Comparison of ENCODE assay signal across 20 cellular contexts in the genomic region with DNA sequence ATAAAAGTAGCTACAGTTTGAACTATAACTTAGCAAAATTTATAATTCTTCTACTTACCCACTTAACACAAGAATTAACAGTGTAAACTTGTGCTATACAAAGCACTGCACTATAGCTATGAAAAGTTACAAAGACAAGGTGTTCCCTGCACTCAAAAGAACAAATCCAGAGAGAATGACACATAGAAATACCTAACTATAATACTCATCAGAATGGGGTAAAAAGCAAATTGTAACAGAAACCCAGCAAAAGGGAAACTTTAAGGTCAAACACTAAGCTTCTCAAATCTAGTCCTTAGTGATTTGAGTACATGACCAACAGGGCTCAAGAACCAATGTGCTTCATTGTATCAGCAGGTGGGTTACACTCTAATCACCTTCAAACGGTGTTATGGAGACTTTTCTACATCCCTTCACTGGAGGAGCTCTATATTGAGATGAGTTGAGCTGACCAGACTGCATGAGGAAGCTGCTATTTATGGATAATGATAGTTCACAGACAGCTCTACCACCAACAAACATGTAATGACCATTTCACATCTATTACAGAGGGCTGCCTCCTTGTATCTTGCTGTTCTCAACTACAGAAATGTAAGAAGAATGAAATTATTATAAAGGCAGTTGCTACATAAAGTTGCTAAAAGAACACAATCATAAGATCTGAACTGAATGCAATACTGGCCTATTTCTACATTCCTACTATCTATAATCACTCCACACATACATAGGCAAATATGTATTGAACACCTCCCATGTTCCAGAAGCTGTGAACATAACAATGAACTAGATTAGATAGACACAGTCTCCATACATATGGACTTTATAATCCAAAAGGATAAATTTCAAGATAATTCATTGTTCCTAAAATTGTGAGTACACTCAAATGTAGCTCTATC. TPM values are rescaled to one million over a fixed set of nuclear protein-coding genes. Genes with fewer than 3 reads are reported as not detected.
A peak's percentile ranks its signal among the peaks of the same experiment; 100 is the strongest.
DNase-seq lines count a peak whose midpoint lies in the region; ATAC-seq and TF ChIP-seq lines count a peak whose summit lies in the region.
"Had no signal": no experiment of that assay in that cellular context is flagged by ENCODE, and none has a peak within 500 bp of the region (broad histone marks: within the 10 kb centered on the region; RNA-seq: fewer than 3 reads in every experiment).

No MANE protein-coding gene starts in this region.

- H3K27ac ChIP-seq in mammary epithelial cell (ENCODE audit: insufficient read depth, low read depth, low read length) (peak overlapping the region; percentile 88), body of pancreas (no peak overlapping the region)
- H3K27ac ChIP-seq: C4-2B, hepatocyte had no signal

- H4K20me1 ChIP-seq in mammary epithelial cell (ENCODE audit: insufficient read depth, low read length): no peaks in the 10 kb centered on the region

- H3K4me2 ChIP-seq in mammary epithelial cell (ENCODE audit: insufficient read depth, low read depth, low read length): peak overlapping the region; percentile 60
- H3K4me2 ChIP-seq: hepatocyte had no signal

- CTCF ChIA-PET in mammary epithelial cell (lab: Charles Lee; ENCODE audit: low non-redundant PET): no interaction called here

- H3K4me3 ChIP-seq in mammary epithelial cell (replicated peaks in 1 of 3; ENCODE audit: insufficient read depth in 1 of 3, low read depth in 2 of 3, low read length in 3 of 3): no peak overlapping the region
- H3K4me3 ChIP-seq in body of pancreas: no peak overlapping the region
- no peak overlapping the region for H3K4me3 ChIP-seq in BE2C (ENCODE audit: low read depth, low read length)
- H3K4me3 ChIP-seq: hepatocyte had no signal

- dilution Hi-C loops in mammary epithelial cell (cut with HindIII; ENCODE audit: low sequenced_read_pairs): no loop called here

- H3K4me1 ChIP-seq in mammary epithelial cell (ENCODE audit: insufficient read depth, low read length): peaks cover 15% of the 10 kb centered on the region
- no peaks in the 10 kb centered on the region for H3K4me1 ChIP-seq in body of pancreas
- no peaks in the 10 kb centered on the region for H3K4me1 ChIP-seq in BE2C

- intact Hi-C loops in mammary epithelial cell (cut with micrococcal nuclease): loop anchor here (1.0 to 2.0 kb wide), 2 partner anchors 48 to 94 kb away; a partner anchor contains a TSS
- intact Hi-C loops in body of pancreas (cut with DNase I): no loop called here

- no peak for TF ChIP-seq POLR2A in body of pancreas (IDR thresholded peaks at IDR 0.05)

- H3K36me3 ChIP-seq in mammary epithelial cell (ENCODE audit: insufficient read depth, low read length) (no peaks in the 10 kb centered on the region), body of pancreas (replicated peaks in 1 of 2; ENCODE audit: insufficient read depth in 1 of 2, low read depth in 2 of 2) (no peaks in the 10 kb centered on the region), BE2C (no peaks in the 10 kb centered on the region)

- BruUV-seq in mammary epithelial cell (replicated peaks; lab: Mats Ljungman, UMichigan): TSS peak; percentile 62

- H2AFZ ChIP-seq in mammary epithelial cell (ENCODE audit: low read depth, low read length): peak overlapping the region; percentile 51
- H2AFZ ChIP-seq: hepatocyte had no signal

- in situ Hi-C loops in mammary epithelial cell (cut with MboI; ENCODE audit: low sequenced_read_pairs in 2 of 2): no loop called here

- TF ChIP-seq CTCF in mammary epithelial cell (conservative IDR thresholded peaks at IDR 0.05 in 1 of 2, IDR thresholded peaks at IDR 0.05 in 1 of 2; ENCODE audit: extremely low read depth in 1 of 2, insufficient read depth in 1 of 2, low read depth in 1 of 2, low read length in 2 of 2) (no peak), body of pancreas (IDR thresholded peaks at IDR 0.05) (no peak), BE2C (IDR thresholded peaks at IDR 0.05; ENCODE audit: low read depth, low read length) (no peak)

- no peaks in the 10 kb centered on the region for H3K27me3 ChIP-seq in mammary epithelial cell (ENCODE audit: insufficient read depth, low read length)
- no peaks in the 10 kb centered on the region for H3K27me3 ChIP-seq in body of pancreas
- no peaks in the 10 kb centered on the region for H3K27me3 ChIP-seq in BE2C
- H3K27me3 ChIP-seq: hepatocyte had no signal

- no peak for ATAC-seq in body of pancreas
- ATAC-seq: left lobe of liver; naive thymus-derived CD4-positive, alpha-beta T cell had no signal

- H3K9me3 ChIP-seq in mammary epithelial cell (replicated peaks; ENCODE audit: insufficient read depth, low read length): no peaks in the 10 kb centered on the region
- no peaks in the 10 kb centered on the region for H3K9me3 ChIP-seq in body of pancreas
- no peaks in the 10 kb centered on the region for H3K9me3 ChIP-seq in BE2C

- H3K9ac ChIP-seq in mammary epithelial cell (ENCODE audit: insufficient read depth, low read length): no peak overlapping the region

- H3K79me2 ChIP-seq in mammary epithelial cell (ENCODE audit: insufficient read depth, low read length): peaks cover 28% of the 10 kb centered on the region

- WGBS in mammary epithelial cell (ENCODE audit: low coverage, missing lambda C conversion rate): 100% methylated on average over 1 of the region's 1 CpG
- WGBS in body of pancreas, 2 donors: 42 to 74% methylated on average over 1 of the region's 1 CpG

- DNase-seq in EH (ENCODE audit: low read depth) (peak; percentile 34), M059J (ENCODE audit: low read depth) (peak; percentile 61), mammary epithelial cell (peak; percentile 66), myocyte (ENCODE audit: low read depth) (peak; percentile 61), DMS 273 treated with DMSO at 0.1 percent for 48 hours (lab: John Stamatoyannopoulos, UW) (no peak), body of pancreas (no peak), BE2C (no peak)
- DNase-seq in activated naive CD4-positive, alpha-beta T cell treated with Interleukin-2 at 50 U/mL for 16 hours: no peak
- DNase-seq: activated CD4-positive, alpha-beta T cell treated with anti-CD3 and anti-CD28 coated beads, Interleukin-2, amount 50 U/mL, for 48 hours; activated effector memory CD4-positive, alpha-beta T cell treated with anti-CD3 and anti-CD28 coated beads, Interleukin-2, amount 50 U/mL, for 16 hours; effector memory CD4-positive, alpha-beta T cell; KG1; naive thymus-derived CD4-positive, alpha-beta T cell; NCI-H146; NCI-H524; retina; T1000 had no signal

RNA-seq across cellular contexts. Expression of a gene that starts 47.6 kb away (rescaled TPM):
- total RNA-seq in M059J (2014; rRNA removed; shearing (Covaris generic)): 13.1 and 20.6 TPM in 2 replicates
- total RNA-seq in mammary epithelial cell (10 to 100 TPM; 12.8 to 13.8 TPM), myocyte (27.7 and 28.4 TPM in 2 replicates), body of pancreas (10 to 100 TPM in 1 of 2 donors, 1 to 10 TPM in 1; 6.2 to 12.9 TPM)
- polyA plus RNA-seq in mammary epithelial cell: 7.3 TPM
- polyA minus RNA-seq in mammary epithelial cell: 15.3 TPM
- 8.0 TPM for polyA plus RNA-seq in myocyte (2012)
- 4.2 TPM for polyA plus RNA-seq in BE2C (2012; ENCODE audit: insufficient read depth, insufficient read length, low read depth)

Comparison
In these comparisons a context has a peak if more than half of its experiments do, and no peak if none do; other contexts are left out.
1. DNase-seq: peak in EH (single experiment), M059J (single experiment), mammary epithelial cell (single experiment) and myocyte (single experiment); none in activated naive CD4-positive, alpha-beta T cell treated with Interleukin-2 at 50 U/mL for 16 hours (single experiment), DMS 273 treated with DMSO at 0.1 percent for 48 hours (single experiment), body of pancreas (0 of 4) and BE2C (single experiment).